In genomic region chr18:35789543-35789942, GRCh38 we compare ENCODE assay signal across 1 cellular context.
TF ChIP-seq lines count a peak whose summit lies in the region.

No MANE protein-coding gene starts in this region.

TF ChIP-seq in GM12878, 131 proteins besides CTCF, POLR2A, EP300 and RAD21 (continued from another document):
- TF ChIP-seq ZBTB33 (IDR thresholded peaks at IDR 0.05) (no peak), SIX5 (IDR thresholded peaks at IDR 0.05; ENCODE audit: low read depth, low read length, severe bottlenecking) (no peak), IKZF2 (IDR thresholded peaks at IDR 0.05) (no peak)
TF ChIP-seq in GM12878: peak in this region for 0.
